18 cellular contexts compared by ENCODE assay signal in the genomic region with DNA sequence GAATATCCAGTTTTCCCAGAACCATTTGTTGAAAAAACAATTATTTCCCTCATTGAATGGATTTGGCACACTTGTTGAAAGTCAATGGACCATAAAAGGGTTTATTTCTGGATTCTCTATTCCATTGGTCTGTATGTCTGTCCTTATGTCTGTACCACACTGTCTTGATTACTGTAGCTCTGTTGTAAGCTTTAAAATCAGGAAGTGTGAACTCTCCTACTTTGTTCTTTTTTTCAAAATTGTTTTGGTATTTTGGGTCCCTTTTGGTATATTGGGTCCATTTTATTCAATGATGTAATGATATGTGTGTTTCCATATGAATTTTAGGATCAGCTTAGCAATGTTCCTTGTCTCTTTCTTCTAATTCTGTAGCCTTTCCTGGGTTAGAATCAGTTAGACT.
A peak's percentile ranks its signal among the peaks of the same experiment; 100 is the strongest.
DNase-seq lines count a peak whose midpoint lies in the region; ATAC-seq and TF ChIP-seq lines count a peak whose summit lies in the region.
"Had no signal": no experiment of that assay in that cellular context is flagged by ENCODE, and none has a peak within 500 bp of the region (broad histone marks: within the 10 kb centered on the region; RNA-seq: fewer than 3 reads in every experiment).

No MANE protein-coding gene starts in this region.

- H3K4me1 ChIP-seq in CD8-positive, alpha-beta T cell (ENCODE audit: insufficient read depth, low read length): peaks cover 86% of the 10 kb centered on the region
- H3K4me1 ChIP-seq in Karpas-422 (ENCODE audit: low read length) (peaks cover 61% of the 10 kb centered on the region), gastrocnemius medialis (peaks cover 70 to 79% of the 10 kb centered on the region in 2 donors)

- ATAC-seq in CD8-positive, alpha-beta T cell: no peak
- ATAC-seq in gastrocnemius medialis: no peak
- ATAC-seq in activated CD4-positive, CD25-positive, alpha-beta regulatory T cell treated with anti-CD3 and anti-CD28 coated beads, Interleukin-2, amount 50 U/mL, for 24 hours: no peak
- ATAC-seq: HCT116 had no signal

- no peak overlapping the region for H2AFZ ChIP-seq in Karpas-422 (ENCODE audit: low read length)

- peaks cover 90% of the 10 kb centered on the region for H3K4me1 Mint-ChIP-seq in CD8-positive, alpha-beta T cell (ENCODE audit: low read depth)

- TF ChIP-seq POLR2A in gastrocnemius medialis (IDR thresholded peaks at IDR 0.05): no peak

- no peak for DNase-seq in CD8-positive, alpha-beta T cell
- DNase-seq in Karpas-422 (no peak), caudate nucleus (lab: John Stamatoyannopoulos, UW) (no peak), gastrocnemius medialis (no peak), DMS 273 treated with DMSO at 0.1 percent for 48 hours (lab: John Stamatoyannopoulos, UW) (no peak), brain microvascular endothelial cell (no peak)
- DNase-seq: effector CD4-positive, alpha-beta T cell; foreskin fibroblast; midbrain; NCI-H2081; NCI-H774; SHP77 treated with DMSO at 0.1 percent for 48 hours; stimulated activated CD4-positive, alpha-beta T cell treated with anti-CD3 and anti-CD28 coated beads, Interleukin-1b, Interleukin-23, amount 100 ng/mL, for 48 hours; stimulated activated naive CD4-positive, alpha-beta T cell treated with Interleukin-2 at 50 U/mL for 16 hours had no signal

- peak overlapping the region; percentile 100 for H3K27ac Mint-ChIP-seq in CD8-positive, alpha-beta T cell
- H3K27ac Mint-ChIP-seq: brain had no signal

- no peaks in the 10 kb centered on the region for H3K27me3 Mint-ChIP-seq in CD8-positive, alpha-beta T cell (ENCODE audit: low read depth)
- H3K27me3 Mint-ChIP-seq: brain had no signal

- intact Hi-C loops in CD8-positive, alpha-beta T cell (cut with DNase I, micrococcal nuclease): loop anchor here in 1 of 2 experiments (5.0 kb wide), 2 partner anchors 34 to 261 kb away; partner anchors contain the start of gene HSP90AA1
- intact Hi-C loops in gastrocnemius medialis (cut with DNase I; ENCODE audit: low total_unique reads): loop anchor here (5.0 kb wide), 1 partner anchor 64 kb away; the partner anchor contains the start of gene PPP2R5C

- peaks cover 79% of the 10 kb centered on the region for H3K36me3 Mint-ChIP-seq in CD8-positive, alpha-beta T cell

- no peak overlapping the region for H3K9ac ChIP-seq in Karpas-422 (ENCODE audit: low read length)

- peak overlapping the region; percentile 92 for H3K4me3 Mint-ChIP-seq in CD8-positive, alpha-beta T cell
- H3K4me3 Mint-ChIP-seq: brain had no signal

- no peaks in the 10 kb centered on the region for H3K9me3 ChIP-seq in CD8-positive, alpha-beta T cell (ENCODE audit: low read length)
- H3K9me3 ChIP-seq in Karpas-422 (ENCODE audit: low read length) (no peaks in the 10 kb centered on the region), gastrocnemius medialis (no peaks in the 10 kb centered on the region)
- H3K9me3 ChIP-seq: prostate gland had no signal

- H3K79me2 ChIP-seq in Karpas-422 (ENCODE audit: low read length): peaks cover 99% of the 10 kb centered on the region

- no peaks in the 10 kb centered on the region for H3K9me3 Mint-ChIP-seq in CD8-positive, alpha-beta T cell

- H3K36me3 ChIP-seq in CD8-positive, alpha-beta T cell (ENCODE audit: insufficient read depth, low read length): peaks cover 13% of the 10 kb centered on the region
- H3K36me3 ChIP-seq in Karpas-422 (ENCODE audit: insufficient read depth, low read length) (peaks cover 41% of the 10 kb centered on the region), gastrocnemius medialis (no peaks in the 10 kb centered on the region), brain microvascular endothelial cell (replicated peaks) (no peaks in the 10 kb centered on the region)
- H3K36me3 ChIP-seq: prostate gland had no signal

- CTCF ChIA-PET in CD8-positive, alpha-beta T cell (lab: Charles Lee): interaction anchor here (0.7 to 1.8 kb wide), 7 partner anchors 8 to 119 kb away, joined by 3 to 5 read pairs (median 4); no protein-coding TSS in a partner anchor

- peak overlapping the region; percentile 82 for H3K27ac ChIP-seq in CD8-positive, alpha-beta T cell (ENCODE audit: low read depth, low read length)
- H3K27ac ChIP-seq in Karpas-422 (ENCODE audit: low read length) (peak overlapping the region; percentile 94), caudate nucleus (ENCODE audit: low read depth, low read length) (peak overlapping the region; percentile 19), gastrocnemius medialis (peak overlapping the region; percentile 75 to 88 (median 84)), brain microvascular endothelial cell (no peak overlapping the region)

- in situ Hi-C loops in gastrocnemius medialis (cut with MboI; ENCODE audit: low sequenced_read_pairs in 4 of 4) (loop anchor here in 1 of 4 donors (10.0 kb wide), 1 partner anchor 52 kb away; no protein-coding TSS in a partner anchor), brain microvascular endothelial cell (cut with HindIII; ENCODE audit: low pct_ligation_motif_present, low sequenced_read_pairs) (no loop called here)

- no peak overlapping the region for H3K4me2 ChIP-seq in Karpas-422 (ENCODE audit: low read depth, low read length, poor library complexity, severe bottlenecking)

- no peak for TF ChIP-seq CTCF in CD8-positive, alpha-beta T cell (IDR thresholded peaks at IDR 0.05)
- no peak for TF ChIP-seq CTCF in gastrocnemius medialis (IDR thresholded peaks at IDR 0.05 in 4 of 5, conservative IDR thresholded peaks at IDR 0.05 in 1 of 5)
- TF ChIP-seq CTCF in brain microvascular endothelial cell (IDR thresholded peaks at IDR 0.05; ENCODE audit: low read depth, low read length, missing control alignments): no peak

- H3K9me2 ChIP-seq in Karpas-422 (replicated peaks; ENCODE audit: insufficient read depth, low read length): no peaks in the 10 kb centered on the region

- H3K27me3 ChIP-seq in CD8-positive, alpha-beta T cell (ENCODE audit: insufficient read depth, low read length): no peaks in the 10 kb centered on the region
- H3K27me3 ChIP-seq in Karpas-422 (ENCODE audit: low read length): no peaks in the 10 kb centered on the region
- no peaks in the 10 kb centered on the region for H3K27me3 ChIP-seq in gastrocnemius medialis
- H3K27me3 ChIP-seq in brain microvascular endothelial cell (replicated peaks): no peaks in the 10 kb centered on the region

- H3K4me3 ChIP-seq in CD8-positive, alpha-beta T cell (ENCODE audit: low read depth, low read length): peak overlapping the region; percentile 61
- H3K4me3 ChIP-seq in Karpas-422 (ENCODE audit: low read length) (no peak overlapping the region), gastrocnemius medialis (no peak overlapping the region), brain microvascular endothelial cell (ENCODE audit: low read depth, low read length) (no peak overlapping the region)
- H3K4me3 ChIP-seq: prostate gland had no signal

- POLR2A ChIA-PET in CD8-positive, alpha-beta T cell (lab: Charles Lee): interaction anchor here (0.7 to 8.9 kb wide), 7 partner anchors 9 to 118 kb away, joined by 3 to 239 read pairs (median 3); no protein-coding TSS in a partner anchor

- 0 out of 2 replicates have a peak, but pooled peaks cover 4% of the 10 kb centered on the region for H4K20me1 ChIP-seq in Karpas-422 (ENCODE audit: insufficient read depth, low read depth, low read length)
